8 cellular contexts compared by ENCODE assay signal in genomic region chr1:27332536-27333281, GRCh38. TPM values are rescaled to one million over a fixed set of nuclear protein-coding genes. Genes with fewer than 3 reads are reported as not detected.
DNase-seq lines count a peak whose midpoint lies in the region; ATAC-seq and TF ChIP-seq lines count a peak whose summit lies in the region.

No MANE protein-coding gene starts in this region.

- H3K4me3 ChIP-seq in mucosa of descending colon, result no peak overlapping the region
- H3K4me3 ChIP-seq in upper lobe of right lung, result no peak overlapping the region

- TF ChIP-seq CTCF in mucosa of descending colon (IDR thresholded peaks at IDR 0.05) (peak; percentile 71), upper lobe of right lung (IDR thresholded peaks at IDR 0.05) (peak; percentile 82)

- no peaks in the 10 kb centered on the region for H3K9me3 ChIP-seq in mucosa of descending colon
- H3K9me3 ChIP-seq in upper lobe of right lung, result no peaks in the 10 kb centered on the region

- H3K36me3 ChIP-seq in mucosa of descending colon (ENCODE audit: low read depth), result no peaks in the 10 kb centered on the region
- peaks cover 88% of the 10 kb centered on the region for H3K36me3 ChIP-seq in upper lobe of right lung

- ATAC-seq in mucosa of descending colon (peak; percentile 74), upper lobe of right lung (peak; percentile 81), GM19351 (IDR thresholded peaks at IDR 0.05; ENCODE audit: unreplicated experiment) (no peak)

- no peaks in the 10 kb centered on the region for H3K27me3 ChIP-seq in upper lobe of right lung

- intact Hi-C loops in mucosa of descending colon (cut with DNase I, micrococcal nuclease) (no loop called here), upper lobe of right lung (cut with DNase I) (no loop called here)

- H3K27ac ChIP-seq in upper lobe of right lung, result no peak overlapping the region

- H3K4me1 ChIP-seq in mucosa of descending colon (ENCODE audit: low read depth) (no peaks in the 10 kb centered on the region), upper lobe of right lung (peaks cover 8% of the 10 kb centered on the region)

- DNase-seq in DMS79 (lab: John Stamatoyannopoulos, UW), result peak; percentile 16
- peak; percentile 39 to 56 for DNase-seq in Kasumi-1 (lab: John Stamatoyannopoulos, UW)
- peak; percentile 49 to 52 for DNase-seq in activated CD4-positive, alpha-beta T cell treated with anti-CD3 and anti-CD28 coated beads for 4 hours
- peak; percentile 50 for DNase-seq in effector CD4-positive, alpha-beta T cell
- peak in 2 of 3 donors; percentile 48 to 63 for DNase-seq in mucosa of descending colon
- DNase-seq in upper lobe of right lung, result no peak
- DNase-seq in NCI-H526 treated with DMSO at 0.1 percent for 48 hours (lab: John Stamatoyannopoulos, UW), result no peak

RNA-seq across cellular contexts. Expression of gene SYTL1, which starts 9.1 kb away (rescaled TPM):
- total RNA-seq in mucosa of descending colon (1 to 10 TPM; 4.2 to 9.7 (median 8.7) TPM), upper lobe of right lung (30.6 TPM)

RNA-seq across cellular contexts. Expression of gene TMEM222, which starts 10.7 kb away (rescaled TPM):
- 10 to 100 TPM; 30.0 to 30.9 (median 30.8) TPM for total RNA-seq in mucosa of descending colon
- total RNA-seq in upper lobe of right lung, result 36.7 TPM

RNA-seq across cellular contexts. Expression of gene MAP3K6, which starts 34.1 kb away (rescaled TPM):
- total RNA-seq in mucosa of descending colon (10 to 100 TPM; 18.5 to 38.5 (median 28.5) TPM), upper lobe of right lung (144 TPM)

RNA-seq across cellular contexts. Expression of gene FCN3, which starts 41.9 kb away (rescaled TPM):
- total RNA-seq in mucosa of descending colon, result under 1 TPM in 2 of 3 donors, not detected in 1; 0.60 to 0.79 TPM
- total RNA-seq in upper lobe of right lung, result 826 TPM

RNA-seq across cellular contexts. Expression of gene CD164L2, which starts 50.4 kb away (rescaled TPM):
- 1 to 10 TPM in 1 of 3 donors, under 1 TPM in 2; 0.29 to 1.3 (median 0.51) TPM for total RNA-seq in mucosa of descending colon
- total RNA-seq in upper lobe of right lung, result 1.2 TPM

Comparison
In these comparisons a context has a peak if more than half of its experiments do, and no peak if none do; other contexts are left out.
1. DNase-seq: peak in DMS79 (single experiment), Kasumi-1 (2 of 2), activated CD4-positive, alpha-beta T cell treated with anti-CD3 and anti-CD28 coated beads for 4 hours (2 of 2), effector CD4-positive, alpha-beta T cell (single experiment) and mucosa of descending colon (2 of 3); none in upper lobe of right lung (single experiment) and NCI-H526 treated with DMSO at 0.1 percent for 48 hours (single experiment).